In genomic region chr22:19719055-19719482, GRCh38 we compare ENCODE assay signal across 11 cellular contexts. TPM values are rescaled to one million over a fixed set of nuclear protein-coding genes. Genes with fewer than 3 reads are reported as not detected.
DNase-seq lines count a peak whose midpoint lies in the region; ATAC-seq and TF ChIP-seq lines count a peak whose summit lies in the region.
"Had no signal": no experiment of that assay in that cellular context is flagged by ENCODE, and none has a peak within 500 bp of the region (broad histone marks: within the 10 kb centered on the region; RNA-seq: fewer than 3 reads in every experiment).

No MANE protein-coding gene starts in this region.

- POLR2A ChIA-PET in A673 (lab: Charles Lee; ENCODE audit: low non-redundant PET): no interaction called here
- POLR2A ChIA-PET in naive thymus-derived CD8-positive, alpha-beta T cell (lab: Charles Lee): interaction anchor here (0.6 kb wide), 1 partner anchor 1208 kb away, joined by 6 read pairs; no protein-coding TSS in a partner anchor

- H3K4me1 ChIP-seq in A673 (ENCODE audit: insufficient read depth, low read length, poor library complexity, severe bottlenecking): peaks cover 10% of the 10 kb centered on the region

- no peaks in the 10 kb centered on the region for H3K4me1 Mint-ChIP-seq in HFFc6 (ENCODE audit: low read depth)
- peaks cover 7 to 32% (median 14%) of the 10 kb centered on the region in 4 donors for H3K4me1 Mint-ChIP-seq in naive thymus-derived CD8-positive, alpha-beta T cell

- no peaks in the 10 kb centered on the region for H3K36me3 Mint-ChIP-seq in HFFc6 (ENCODE audit: low read depth)
- peaks cover 0 to 3% (median 0%) of the 10 kb centered on the region in 3 donors for H3K36me3 Mint-ChIP-seq in naive thymus-derived CD8-positive, alpha-beta T cell

- peak overlapping the region; percentile 87 for H3K27ac ChIP-seq in A673 (ENCODE audit: low read depth, low read length, poor library complexity, severe bottlenecking)

- H3K27ac Mint-ChIP-seq in HFFc6: no peak overlapping the region; the same call in 1 of the 2 replicates
- H3K27ac Mint-ChIP-seq in naive thymus-derived CD8-positive, alpha-beta T cell: peak overlapping the region in 4 of 10 donors; percentile 20 to 74 (median 58)

- H3K36me3 ChIP-seq in A673 (ENCODE audit: insufficient read depth, low read length, poor library complexity, severe bottlenecking): peaks cover 31% of the 10 kb centered on the region

- H3K9me3 ChIP-seq in A673 (ENCODE audit: low read depth, low read length, poor library complexity, severe bottlenecking): no peaks in the 10 kb centered on the region

- intact Hi-C loops in A673 (cut with micrococcal nuclease; ENCODE audit: unreplicated experiment): loop anchor here (5.0 kb wide), 1 partner anchor 287 kb away; the partner anchor contains the start of genes HIRA and MRPL40

- no peaks in the 10 kb centered on the region for H3K9me3 Mint-ChIP-seq in HFFc6
- no peaks in the 10 kb centered on the region for H3K9me3 Mint-ChIP-seq in naive thymus-derived CD8-positive, alpha-beta T cell

- H3K27me3 ChIP-seq in A673 (replicated peaks; ENCODE audit: insufficient read depth, low read depth, low read length, poor library complexity): no peaks in the 10 kb centered on the region

- BruUV-seq in A673 (replicated peaks; lab: Mats Ljungman, UMichigan): no TSS peak

- H3K4me3 ChIP-seq in A673 (ENCODE audit: low read depth, low read length, poor library complexity, severe bottlenecking) (peak overlapping the region; percentile 81), cardiac fibroblast (replicated peaks in 1 of 2; ENCODE audit: low read depth in 2 of 2, low read length in 2 of 2) (peak overlapping the region; percentile 55 to 59)

- peaks cover 2% of the 10 kb centered on the region; the same call in 1 of the 2 replicates for H3K27me3 Mint-ChIP-seq in HFFc6 (ENCODE audit: insufficient read depth)
- H3K27me3 Mint-ChIP-seq in naive thymus-derived CD8-positive, alpha-beta T cell: peaks cover 0 to 49% (median 22%) of the 10 kb centered on the region in 5 donors

- ATAC-seq in naive thymus-derived CD8-positive, alpha-beta T cell: peak in 1 of 2 donors; percentile 8
- ATAC-seq in HG02798 (IDR thresholded peaks at IDR 0.05; ENCODE audit: poor library complexity, unreplicated experiment) (no peak), HG03354 (IDR thresholded peaks at IDR 0.05; ENCODE audit: poor library complexity, severe bottlenecking, unreplicated experiment) (no peak)
- ATAC-seq: HepG2 had no signal

- DNase-seq in A673 (ENCODE audit: low spot score): peak; percentile 34
- DNase-seq in HFFc6: no peak
- no peak for DNase-seq in cardiac fibroblast (ENCODE audit: low read depth in 2 of 2)
- DNase-seq in naive thymus-derived CD8-positive, alpha-beta T cell: peak in 4 of 10 donors; percentile 18 to 65 (median 30)
- no peak for DNase-seq in Ammon's horn (ENCODE audit: low spot score)
- no peak for DNase-seq in superior temporal gyrus (ENCODE audit: extremely low spot score)
- DNase-seq: midbrain had no signal

- H3K4me3 Mint-ChIP-seq in HFFc6: peak overlapping the region; percentile 76
- peak overlapping the region; percentile 60 to 83 (median 74) for H3K4me3 Mint-ChIP-seq in naive thymus-derived CD8-positive, alpha-beta T cell

- no peak for TF ChIP-seq CTCF in A673 (conservative IDR thresholded peaks at IDR 0.05; ENCODE audit: low read depth, low read length)
- TF ChIP-seq CTCF in HFFc6 (IDR thresholded peaks at IDR 0.05): no peak
- no peak for TF ChIP-seq CTCF in cardiac fibroblast (IDR thresholded peaks at IDR 0.05; ENCODE audit: low read depth, low read length)

- CTCF ChIA-PET in A673 (lab: Charles Lee): interaction anchor here (1.4 kb wide), 1 partner anchor 11 kb away, joined by 4 read pairs; no protein-coding TSS in a partner anchor

RNA-seq across cellular contexts. Expression of gene GP1BB, which starts 4.3 kb away (rescaled TPM):
- 12.6 and 13.3 TPM in 2 replicates for total RNA-seq in A673 (2021)
- 1 to 10 TPM in 1 of 6 experiments, under 1 TPM in 2, not detected in 3; 0.27 to 1.1 (median 0.41) TPM for total RNA-seq in HFFc6 (2021; fragmentation: NEBNext Ultra II Directional; extraction: Animal tissue kit (Norgen Biotek cat#: 25700))
- total RNA-seq in naive thymus-derived CD8-positive, alpha-beta T cell: under 1 TPM in 1 of 2 experiments, not detected in 1; 0.34 TPM
- not detected for polyA plus RNA-seq in naive thymus-derived CD8-positive, alpha-beta T cell
- total RNA-seq: HepG2 had no signal
- polyA plus RNA-seq: HepG2 had no signal

RNA-seq across cellular contexts. Expression of gene SEPTIN5, which starts 4.8 kb away (rescaled TPM):
- 50.4 and 58.9 TPM in 2 replicates for total RNA-seq in A673 (2021)
- total RNA-seq in HFFc6 (2021; fragmentation: NEBNext Ultra II Directional; extraction: Animal tissue kit (Norgen Biotek cat#: 25700)): 10 to 100 TPM in 2 of 6 experiments, 1 to 10 TPM in 4; 4.9 to 13.7 (median 6.5) TPM
- 1 to 10 TPM in 1 of 2 experiments, under 1 TPM in 1; 0.55 to 1.5 TPM for total RNA-seq in naive thymus-derived CD8-positive, alpha-beta T cell
- under 1 TPM in 1 of 3 donors, not detected in 2; 0.32 TPM for polyA plus RNA-seq in naive thymus-derived CD8-positive, alpha-beta T cell
- total RNA-seq: HepG2 had no signal

RNA-seq across cellular contexts. Expression of gene TBX1, which starts 41.5 kb away (rescaled TPM):
- total RNA-seq in A673 (2021): 3.6 and 4.7 TPM in 2 replicates
- total RNA-seq in HFFc6 (2021; fragmentation: NEBNext Ultra II Directional; extraction: Animal tissue kit (Norgen Biotek cat#: 25700)): 1 to 10 TPM in 1 of 6 experiments, under 1 TPM in 4, not detected in 1; 0.14 to 1.1 (median 0.73) TPM
- not detected for total RNA-seq in naive thymus-derived CD8-positive, alpha-beta T cell
- polyA plus RNA-seq in naive thymus-derived CD8-positive, alpha-beta T cell: not detected
- total RNA-seq: activated CD8-positive, alpha-beta memory T cell treated with anti-CD3 and anti-CD28 coated beads for 36 hours; HepG2 had no signal
- polyA plus RNA-seq: HepG2 had no signal
